In genomic region chr5:65103674-65104035, GRCh38 we compare ENCODE assay signal across 9 cellular contexts.
DNase-seq lines count a peak whose midpoint lies in the region; ATAC-seq and TF ChIP-seq lines count a peak whose summit lies in the region.
"Had no signal": no experiment of that assay in that cellular context is flagged by ENCODE, and none has a peak within 500 bp of the region (broad histone marks: within the 10 kb centered on the region; RNA-seq: fewer than 3 reads in every experiment).

No MANE protein-coding gene starts in this region.

- peak; percentile 31 for ATAC-seq in left lung

- peaks cover 35% of the 10 kb centered on the region for H3K4me1 Mint-ChIP-seq in activated T-helper 2 cell treated with anti-CD3 and anti-CD28 coated beads, Interferon-gamma antibody, Interleukin-2, Interleukin-4, amounts not matched to agents 10 μg/mL and 5 μg/mL and 100 μg/mL, durations not matched to agents 14 hours and 24 hours and 36 hours (ENCODE audit: low read depth)
- H3K4me1 Mint-ChIP-seq: neural crest cell had no signal

- peaks cover 17% of the 10 kb centered on the region for H3K27me3 Mint-ChIP-seq in activated T-helper 2 cell treated with anti-CD3 and anti-CD28 coated beads, Interferon-gamma antibody, Interleukin-2, Interleukin-4, amounts not matched to agents 10 μg/mL and 5 μg/mL and 100 μg/mL, durations not matched to agents 14 hours and 24 hours and 36 hours (ENCODE audit: low read depth)

- H3K9me3 ChIP-seq in left lung, result no peaks in the 10 kb centered on the region
- H3K9me3 ChIP-seq in thymus (ENCODE audit: control insufficient read depth), result no peaks in the 10 kb centered on the region

- no peak overlapping the region for H3K27ac Mint-ChIP-seq in activated T-helper 2 cell treated with anti-CD3 and anti-CD28 coated beads, Interferon-gamma antibody, Interleukin-2, Interleukin-4, amounts not matched to agents 10 μg/mL and 5 μg/mL and 100 μg/mL, durations not matched to agents 14 hours and 24 hours and 36 hours

- H3K36me3 ChIP-seq in left lung (no peaks in the 10 kb centered on the region), thymus (ENCODE audit: control insufficient read depth, insufficient read depth) (no peaks in the 10 kb centered on the region)

- H3K4me3 ChIP-seq in left lung, result peak overlapping the region; percentile 52 to 53
- peak overlapping the region; percentile 83 for H3K4me3 ChIP-seq in thymus (ENCODE audit: low read length)

- no peaks in the 10 kb centered on the region for H3K36me3 Mint-ChIP-seq in activated T-helper 2 cell treated with anti-CD3 and anti-CD28 coated beads, Interferon-gamma antibody, Interleukin-2, Interleukin-4, amounts not matched to agents 10 μg/mL and 5 μg/mL and 100 μg/mL, durations not matched to agents 14 hours and 24 hours and 36 hours (ENCODE audit: low read depth)

- 96% methylated on average over 9 of the region's 9 CpGs for WGBS in thymus

- intact Hi-C loops in activated T-helper 2 cell treated with anti-CD3 and anti-CD28 coated beads, Interferon-gamma antibody, Interleukin-2, Interleukin-4, amounts not matched to agents 10 μg/mL and 5 μg/mL and 100 μg/mL, durations not matched to agents 14 hours and 24 hours and 36 hours (cut with micrococcal nuclease), result loop anchor here (1.0 to 10.0 kb wide), 5 partner anchors 67 to 379 kb away; no protein-coding TSS in a partner anchor
- intact Hi-C loops in left lung (cut with DNase I), result no loop called here

- no peak for TF ChIP-seq CTCF in left lung (IDR thresholded peaks at IDR 0.05)

- H3K4me1 ChIP-seq in left lung (peaks cover 0 to 15% of the 10 kb centered on the region in 2 donors), thymus (ENCODE audit: control insufficient read depth, insufficient read depth, low read length) (peaks cover 9% of the 10 kb centered on the region)

- peak overlapping the region; percentile 54 for H3K4me3 Mint-ChIP-seq in activated T-helper 2 cell treated with anti-CD3 and anti-CD28 coated beads, Interferon-gamma antibody, Interleukin-2, Interleukin-4, amounts not matched to agents 10 μg/mL and 5 μg/mL and 100 μg/mL, durations not matched to agents 14 hours and 24 hours and 36 hours (ENCODE audit: low read depth)
- H3K4me3 Mint-ChIP-seq: neural crest cell had no signal

- H3K27ac ChIP-seq in left lung (peak overlapping the region; percentile 82 to 85), thymus (ENCODE audit: low read depth) (no peak overlapping the region)

- no peaks in the 10 kb centered on the region for H3K9me3 Mint-ChIP-seq in activated T-helper 2 cell treated with anti-CD3 and anti-CD28 coated beads, Interferon-gamma antibody, Interleukin-2, Interleukin-4, amounts not matched to agents 10 μg/mL and 5 μg/mL and 100 μg/mL, durations not matched to agents 14 hours and 24 hours and 36 hours
- H3K9me3 Mint-ChIP-seq: neural crest cell had no signal

- DNase-seq in activated T-cell treated with anti-CD3 and anti-CD28 coated beads, Interleukin-2, amount 50 U/mL, for 1 hour, result peak; percentile 31
- DNase-seq in activated T-cell treated with anti-CD3 and anti-CD28 coated beads for 4 hours, result no peak
- no peak for DNase-seq in activated T-helper 2 cell treated with anti-CD3 and anti-CD28 coated beads, Interferon-gamma antibody, Interleukin-2, Interleukin-4, amounts not matched to agents 10 μg/mL and 5 μg/mL and 100 μg/mL, durations not matched to agents 14 hours and 24 hours and 36 hours (ENCODE audit: low spot score)
- DNase-seq in left lung, result peak in 1 of 2 donors; percentile 35
- no peak for DNase-seq in NK-92 (lab: John Stamatoyannopoulos, UW; ENCODE audit: unreplicated experiment)
- DNase-seq in DMS153 (lab: John Stamatoyannopoulos, UW), result no peak
- no peak for DNase-seq in AG08395 (ENCODE audit: low spot score)

- no peaks in the 10 kb centered on the region for H3K27me3 ChIP-seq in left lung
- no peaks in the 10 kb centered on the region for H3K27me3 ChIP-seq in thymus (ENCODE audit: control insufficient read depth, insufficient read depth)
